20 cellular contexts compared by ENCODE assay signal in genomic region chr20:12180107-12180661, GRCh38.
DNase-seq lines count a peak whose midpoint lies in the region; ATAC-seq and TF ChIP-seq lines count a peak whose summit lies in the region.
"Had no signal": no experiment of that assay in that cellular context is flagged by ENCODE, and none has a peak within 500 bp of the region (broad histone marks: within the 10 kb centered on the region; RNA-seq: fewer than 3 reads in every experiment).

No MANE protein-coding gene starts in this region.

- no peak overlapping the region for H3K4me3 ChIP-seq in fibroblast of villous mesenchyme (ENCODE audit: low read depth, low read length)
- H3K4me3 ChIP-seq: transverse colon had no signal

- ATAC-seq in HG02642 (IDR thresholded peaks at IDR 0.05; ENCODE audit: poor library complexity, unreplicated experiment), result no peak
- ATAC-seq: stimulated activated naive CD8-positive, alpha-beta T cell treated with anti-CD3 and anti-CD28 coated beads, Interleukin-15, amount 100 ng/mL, for 72 hours had no signal

- TF ChIP-seq CTCF in fibroblast of villous mesenchyme (IDR thresholded peaks at IDR 0.05; ENCODE audit: insufficient read depth, low read depth, low read length), result no peak

- DNase-seq in NCI-H2107 treated with DMSO at 0.1 percent for 48 hours (lab: John Stamatoyannopoulos, UW; ENCODE audit: unreplicated experiment), result peak; percentile 3
- DNase-seq in NCI-H2107 (lab: John Stamatoyannopoulos, UW), result no peak
- DNase-seq in NCI-H1105 treated with DMSO at 0.1 percent for 48 hours (lab: John Stamatoyannopoulos, UW), result peak; percentile 89
- peak; percentile 70 for DNase-seq in NCI-H526 treated with DMSO at 0.1 percent for 48 hours (lab: John Stamatoyannopoulos, UW)
- DNase-seq in fibroblast of villous mesenchyme (ENCODE audit: low read depth), result peak; percentile 55
- DNase-seq in NCI-H446 (lab: John Stamatoyannopoulos, UW), result no peak
- no peak for DNase-seq in HPDE6-E6E7 (ENCODE audit: extremely low spot score)
- DNase-seq: activated CD4-positive, alpha-beta T cell treated with anti-CD3 and anti-CD28 coated beads, Interleukin-2, amount 10 ng/mL, durations not matched to agents 24 days and 14 days; anterior cingulate cortex; Caco-2; caudate nucleus; dermis blood vessel endothelial cell; KBM-7; mesenchymal stem cell; naive B cell; nucleus accumbens; SIG-M5; stimulated activated naive CD8-positive, alpha-beta T cell treated with anti-CD3 and anti-CD28 coated beads, Interleukin-15, amount 100 ng/mL, for 72 hours; transverse colon had no signal

Comparison
In these comparisons a context has a peak if more than half of its experiments do, and no peak if none do; other contexts are left out.
1. DNase-seq: peak in NCI-H2107 treated with DMSO at 0.1 percent for 48 hours (single experiment), NCI-H1105 treated with DMSO at 0.1 percent for 48 hours (single experiment), NCI-H526 treated with DMSO at 0.1 percent for 48 hours (single experiment) and fibroblast of villous mesenchyme (single experiment); none in NCI-H2107 (single experiment), NCI-H446 (0 of 2) and HPDE6-E6E7 (single experiment).